Comparison of ENCODE assay signal across 9 cellular contexts in genomic region chr3:15361494-15362214, GRCh38. TPM values are rescaled to one million over a fixed set of nuclear protein-coding genes. Genes with fewer than 3 reads are reported as not detected.
DNase-seq lines count a peak whose midpoint lies in the region; ATAC-seq, FAIRE-seq and TF ChIP-seq lines count a peak whose summit lies in the region.
"Had no signal": no experiment of that assay in that cellular context is flagged by ENCODE, and none has a peak within 500 bp of the region (broad histone marks: within the 10 kb centered on the region; RNA-seq: fewer than 3 reads in every experiment).

No MANE protein-coding gene starts in this region.

- TF ChIP-seq POLR2A in right lobe of liver (IDR thresholded peaks at IDR 0.05) (no peak), HepG2 (IDR thresholded peaks at IDR 0.05; ENCODE audit: insufficient read depth in 1 of 2, low read depth in 2 of 2, low read length in 2 of 2) (no peak)

- H3K9me3 ChIP-seq in right lobe of liver: no peaks in the 10 kb centered on the region
- no peaks in the 10 kb centered on the region for H3K9me3 ChIP-seq in HepG2 (ENCODE audit: low read length)

- no peak for FAIRE-seq in HepG2 (lab: Jason Lieb, UNC)

- TF ChIP-seq RAD21 in HepG2 (CRISPR knock-in tag; IDR thresholded peaks at IDR 0.05): no peak

- H3K79me2 ChIP-seq in HepG2 (ENCODE audit: insufficient read depth, low read length): no peaks in the 10 kb centered on the region

- in situ Hi-C loops in HepG2 (cut with HindIII; ENCODE audit: extremely low pct_ligation_motif_present, low pct_unique_long_range_greater_than_20kb): no loop called here

- no peak for DNase-seq in right lobe of liver
- no peak for DNase-seq in HepG2 (ENCODE audit: low spot score)
- DNase-seq in SIG-M5 treated with dmso at 0.1 percent for 504 hours (lab: John Stamatoyannopoulos, UW; ENCODE audit: unreplicated experiment): peak; percentile 31
- peak; percentile 71 for DNase-seq in choroid plexus epithelial cell (ENCODE audit: low read depth)
- DNase-seq in stimulated activated CD4-positive, alpha-beta T cell treated with anti-CD3 and anti-CD28 coated beads, Interleukin-1b, Interleukin-23, amount 100 ng/mL, for 48 hours: peak; percentile 80
- DNase-seq in foreskin melanocyte: no peak
- DNase-seq in NCI-H2081 (lab: John Stamatoyannopoulos, UW): no peak

- H3K4me3 ChIP-seq in right lobe of liver (no peak overlapping the region), HepG2 (replicated peaks in 1 of 3; ENCODE audit: insufficient read depth in 1 of 3, low read depth in 2 of 3, low read length in 3 of 3) (no peak overlapping the region), choroid plexus epithelial cell (ENCODE audit: low read depth, low read length) (no peak overlapping the region)
- H3K4me3 ChIP-seq: cardiac muscle cell had no signal

- H3K36me3 ChIP-seq in right lobe of liver (no peaks in the 10 kb centered on the region), HepG2 (replicated peaks in 1 of 2; ENCODE audit: control insufficient read depth in 1 of 2, insufficient read depth in 2 of 2, low read length in 2 of 2) (no peaks in the 10 kb centered on the region)
- H3K36me3 ChIP-seq: cardiac muscle cell had no signal

- TF ChIP-seq CTCF in right lobe of liver (IDR thresholded peaks at IDR 0.05) (no peak), HepG2 (CRISPR knock-in tag; IDR thresholded peaks at IDR 0.05) (no peak), choroid plexus epithelial cell (conservative IDR thresholded peaks at IDR 0.05; ENCODE audit: low read depth, low read length) (no peak)

- H3K27me3 ChIP-seq in right lobe of liver: no peaks in the 10 kb centered on the region
- no peaks in the 10 kb centered on the region for H3K27me3 ChIP-seq in HepG2 (ENCODE audit: control insufficient read depth in 1 of 2, insufficient read depth in 2 of 2, low read length in 2 of 2)
- H3K27me3 ChIP-seq: cardiac muscle cell had no signal

- intact Hi-C loops in right lobe of liver (cut with DNase I): no loop called here
- intact Hi-C loops in HepG2 (cut with micrococcal nuclease; ENCODE audit: unreplicated experiment): no loop called here

- H2AFZ ChIP-seq in HepG2 (ENCODE audit: low read length): no peak overlapping the region

- 60% methylated on average over 9 of the region's 11 CpGs for WGBS in right lobe of liver (ENCODE audit: insufficient coverage, low coverage, low lambda C conversion rate, missing lambda C conversion rate)
- 32% methylated on average over 11 of the region's 11 CpGs for WGBS in HepG2 (ENCODE audit: low lambda C conversion rate)

- H3K4me1 ChIP-seq in right lobe of liver (peaks cover 0 to 10% (median 0%) of the 10 kb centered on the region in 4 donors), HepG2 (ENCODE audit: insufficient read depth, low read length) (peaks cover 21% of the 10 kb centered on the region)

- no peak overlapping the region for H3K4me2 ChIP-seq in HepG2 (ENCODE audit: low read depth, low read length)

- no peak overlapping the region for H3K27ac ChIP-seq in right lobe of liver
- no peak overlapping the region for H3K27ac ChIP-seq in HepG2 (ENCODE audit: extremely low read length, insufficient read depth, low read length)
- H3K27ac ChIP-seq: cardiac muscle cell had no signal

- CTCF ChIA-PET in HepG2 (lab: Yijun Ruan, JAX; ENCODE audit: low intra/inter-chr PET ratio, low total read pairs): interaction anchor here (1.6 kb wide), 1 partner anchor 17 kb away, joined by 5 read pairs; no protein-coding TSS in a partner anchor

- H3K9ac ChIP-seq in HepG2 (ENCODE audit: insufficient read depth, low read depth, low read length): no peak overlapping the region

- H4K20me1 ChIP-seq in HepG2 (ENCODE audit: insufficient read depth, low read length): no peaks in the 10 kb centered on the region

- ATAC-seq in right lobe of liver (peak; percentile 38 to 52 (median 47)), HepG2 (no peak; the same call in 1 of the 3 replicates), HG03039 (IDR thresholded peaks at IDR 0.05; ENCODE audit: unreplicated experiment) (peak; percentile 66)

- POLR2A ChIA-PET in HepG2 (lab: Yijun Ruan, JAX): no interaction called here

- TF ChIP-seq EP300 in HepG2 (IDR thresholded peaks at IDR 0.05; ENCODE audit: low read depth in 2 of 2, low read length in 2 of 2): no peak
- no peak for TF ChIP-seq EP300 in HepG2 (CRISPR knock-in tag; IDR thresholded peaks at IDR 0.05; ENCODE audit: borderline replicate concordance)

- no TSS peak for BruUV-seq in HepG2 (replicated peaks; lab: Mats Ljungman, UMichigan)

TF ChIP-seq in HepG2, 621 proteins besides CTCF, POLR2A, EP300 and RAD21:
- no peak for TF ChIP-seq ETS1 (CRISPR knock-in tag; IDR thresholded peaks at IDR 0.05)
- no peak for TF ChIP-seq SP1 (IDR thresholded peaks at IDR 0.05)
- TF ChIP-seq SP1 (CRISPR knock-in tag; IDR thresholded peaks at IDR 0.05): no peak
- no peak for TF ChIP-seq SMARCE1 (IDR thresholded peaks at IDR 0.05; ENCODE audit: borderline replicate concordance)
- no peak for TF ChIP-seq BRCA1 (CRISPR knock-in tag; IDR thresholded peaks at IDR 0.05)
- no peak for TF ChIP-seq CCAR2 (optimal IDR thresholded peaks at IDR 0.05; ENCODE audit: low read depth, low read length)
- no peak for TF ChIP-seq KLF12 (CRISPR knock-in tag; IDR thresholded peaks at IDR 0.05; ENCODE audit: borderline replicate concordance)
- TF ChIP-seq SP2 (CRISPR knock-in tag; IDR thresholded peaks at IDR 0.05): no peak

RNA-seq across cellular contexts. Expression of gene SH3BP5, which starts 29.3 kb away (rescaled TPM):
- 10 to 100 TPM in 4 of 6 experiments, 1 to 10 TPM in 2; 8.9 to 19.2 (median 13.8) TPM for total RNA-seq in right lobe of liver
- total RNA-seq in HepG2 (2016; rRNA removed; fragmentation: Illumina TruSeq; extraction: Trizol): 0.09 TPM in 1 of 2 replicates, not detected in the other
- total RNA-seq in HepG2 (2016; cell fraction: cytosol; rRNA removed; fragmentation: Illumina TruSeq; extraction: Trizol; ENCODE audit: low read depth): not detected in 2 replicates
- 0.06 TPM in 1 of 2 replicates, not detected in the other for total RNA-seq in HepG2 (2016; cell fraction: insoluble cytoplasmic fraction; rRNA removed; fragmentation: Illumina TruSeq; extraction: Trizol)
- not detected in 2 replicates for total RNA-seq in HepG2 (2016; cell fraction: membrane; rRNA removed; fragmentation: Illumina TruSeq; extraction: Trizol)
- total RNA-seq in HepG2 (2016; cell fraction: nucleus; rRNA removed; fragmentation: Illumina TruSeq; extraction: Trizol): not detected in 2 replicates
- polyA plus RNA-seq in HepG2 (2011; rRNA removed): 0.09 and 0.16 TPM in 2 replicates
- 0.05 and 0.09 TPM in 2 replicates for polyA plus RNA-seq in HepG2 (2011; cell fraction: cytosol; rRNA removed)
- polyA plus RNA-seq in HepG2 (2011; cell fraction: nucleus; rRNA removed): 0.26 TPM in 1 of 2 replicates, not detected in the other
- 0.11 TPM in 1 of 2 replicates, not detected in the other for polyA plus RNA-seq in HepG2 (2012)
- polyA plus RNA-seq in HepG2 (2016; cell fraction: cytosol; fragmentation: Illumina TruSeq; extraction: Trizol; ENCODE audit: low read depth): not detected in 2 replicates
- polyA plus RNA-seq in HepG2 (2016; cell fraction: insoluble cytoplasmic fraction; fragmentation: Illumina TruSeq; extraction: Trizol; ENCODE audit: low read depth): 0.25 TPM in 1 of 2 replicates, not detected in the other
- not detected in 2 replicates for polyA plus RNA-seq in HepG2 (2016; cell fraction: membrane; fragmentation: Illumina TruSeq; extraction: Trizol; ENCODE audit: low read depth)
- not detected in 2 replicates for polyA plus RNA-seq in HepG2 (2016; cell fraction: nucleus; fragmentation: Illumina TruSeq; extraction: Trizol; ENCODE audit: insufficient read depth, low read depth)
- 0.18 and 30.8 TPM in 2 replicates for polyA minus RNA-seq in HepG2 (2011; rRNA and poly(A)+ RNA removed; ENCODE audit: low replicate concordance)
- not detected in 2 replicates for polyA minus RNA-seq in HepG2 (2011; cell fraction: cytosol; rRNA and poly(A)+ RNA removed)
- 0.52 TPM in 1 of 2 replicates, not detected in the other for polyA minus RNA-seq in HepG2 (2011; cell fraction: nucleus; rRNA and poly(A)+ RNA removed)

Comparison
In these comparisons a context has a peak if more than half of its experiments do, and no peak if none do; other contexts are left out.
1. RNA of gene SH3BP5, which starts 29.3 kb away (total RNA-seq): 8.9 to 19.2 TPM in right lobe of liver; 0.06 to 0.09 TPM in HepG2; every median in the first group is over 4 times any median in the second.
2. DNase-seq: peak in SIG-M5 treated with dmso at 0.1 percent for 504 hours (single experiment), choroid plexus epithelial cell (single experiment) and stimulated activated CD4-positive, alpha-beta T cell treated with anti-CD3 and anti-CD28 coated beads, Interleukin-1b, Interleukin-23, amount 100 ng/mL, for 48 hours (single experiment); none in right lobe of liver (0 of 3), HepG2 (single experiment), foreskin melanocyte (single experiment) and NCI-H2081 (0 of 2).